ENCODE assay signal across 13 cellular contexts in the genomic region with DNA sequence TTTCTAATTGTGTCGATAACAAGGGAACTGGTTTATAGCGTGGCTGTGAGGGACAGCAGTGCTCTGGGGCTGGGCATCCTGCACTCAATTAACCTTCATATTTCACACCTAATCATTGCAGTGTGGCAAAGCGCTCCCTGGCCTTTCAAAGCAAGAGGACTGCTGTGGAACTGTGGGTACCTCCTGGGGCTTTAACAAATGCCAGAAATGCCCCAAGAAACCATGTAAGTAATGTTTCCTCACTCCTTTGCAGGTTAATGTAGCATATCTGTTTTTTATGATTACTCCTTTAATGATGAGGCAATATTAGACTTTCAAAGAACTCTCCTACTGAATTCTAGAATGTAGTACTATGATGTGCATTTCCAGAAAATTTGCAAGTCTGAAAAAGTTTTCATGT.
DNase-seq lines count a peak whose midpoint lies in the region; ATAC-seq and TF ChIP-seq lines count a peak whose summit lies in the region.
"Had no signal": no experiment of that assay in that cellular context is flagged by ENCODE, and none has a peak within 500 bp of the region (broad histone marks: within the 10 kb centered on the region; RNA-seq: fewer than 3 reads in every experiment).

No MANE protein-coding gene starts in this region.

- H3K4me1 ChIP-seq in GM23248 (ENCODE audit: insufficient read depth) (peaks cover 69% of the 10 kb centered on the region), stomach (peaks cover 0 to 63% (median 27%) of the 10 kb centered on the region in 4 donors)

- peak overlapping the region; percentile 71; the same call in 1 of the 2 replicates for H3K27ac ChIP-seq in GM23248
- peak overlapping the region; percentile 11 for H3K27ac ChIP-seq in VCaP
- peak overlapping the region in 3 of 5 donors; percentile 52 to 76 (median 62) for H3K27ac ChIP-seq in stomach
- H3K27ac ChIP-seq: PC-9 had no signal

- TF ChIP-seq POLR2A in stomach (IDR thresholded peaks at IDR 0.05), result no peak

- H3K9me3 ChIP-seq in GM23248 (ENCODE audit: low read depth) (no peaks in the 10 kb centered on the region), stomach (no peaks in the 10 kb centered on the region)

- TF ChIP-seq EP300 in stomach (IDR thresholded peaks at IDR 0.05), result no peak

- H3F3A ChIP-seq in GM23248 (ENCODE audit: insufficient read depth), result peaks cover 68% of the 10 kb centered on the region

- 83 to 88% methylated on average over 3 of the region's 3 CpGs for WGBS in GM23248 (ENCODE audit: low coverage in 1 of 2, low lambda C conversion rate in 2 of 2, missing lambda C conversion rate in 2 of 2), 2 experiments
- WGBS in stomach, 5 donors, result 69 to 83% (median 77%) methylated on average over 3 of the region's 3 CpGs

- H4K20me1 ChIP-seq in GM23248 (ENCODE audit: insufficient read depth), result no peaks in the 10 kb centered on the region

- H3K79me2 ChIP-seq in GM23248 (ENCODE audit: insufficient read depth), result peaks cover 14% of the 10 kb centered on the region

- H3K9ac ChIP-seq in GM23248, result no peak overlapping the region

- intact Hi-C loops in stomach (cut with DNase I; ENCODE audit: low total_unique reads), result no loop called here

- in situ Hi-C loops in GM23248 (cut with MboI), result no loop called here

- no peaks in the 10 kb centered on the region for H3K9me2 ChIP-seq in GM23248 (ENCODE audit: insufficient read depth)

- H3K4me3 ChIP-seq in GM23248 (no peak overlapping the region), stomach (no peak overlapping the region), H7 (ENCODE audit: insufficient read depth, low read depth, low read length) (no peak overlapping the region)
- H3K4me3 ChIP-seq: PC-9 had no signal

- H2AFZ ChIP-seq in GM23248, result no peak overlapping the region
- H2AFZ ChIP-seq: PC-9 had no signal

- no peaks in the 10 kb centered on the region for H3K27me3 ChIP-seq in GM23248 (replicated peaks; ENCODE audit: insufficient read depth)
- H3K27me3 ChIP-seq in stomach, result no peaks in the 10 kb centered on the region
- H3K27me3 ChIP-seq in H7 (ENCODE audit: control insufficient read depth, insufficient read depth, low read length), result no peaks in the 10 kb centered on the region

- H3K36me3 ChIP-seq in GM23248 (ENCODE audit: low read depth), result peaks cover 11% of the 10 kb centered on the region; the same call in 1 of the 2 replicates
- peaks cover 0 to 6% (median 0%) of the 10 kb centered on the region in 4 donors for H3K36me3 ChIP-seq in stomach
- no peaks in the 10 kb centered on the region for H3K36me3 ChIP-seq in H7 (replicated peaks; ENCODE audit: control insufficient read depth, insufficient read depth, low read length)

- no peak for ATAC-seq in GM18511 (IDR thresholded peaks at IDR 0.05; ENCODE audit: unreplicated experiment)

- DNase-seq in GM23248, result no peak
- peak; percentile 42 for DNase-seq in kidney glomerular epithelial cell (lab: John Stamatoyannopoulos, UW)
- DNase-seq in stomach, result no peak
- DNase-seq in stimulated activated CD4-positive, alpha-beta T cell treated with anti-CD3 and anti-CD28 coated beads, Interleukin-1b, Interleukin-23, amount 100 ng/mL, for 48 hours, result no peak
- DNase-seq in H7, result no peak
- DNase-seq: DMS 273 treated with DMSO at 0.1 percent for 48 hours, KG1, NCI-H1092 treated with DMSO at 0.1 percent for 48 hours, NCI-H1694 treated with DMSO at 0.1 percent for 48 hours, NCI-H345, PC-9 had no signal

- TF ChIP-seq CTCF in VCaP (conservative IDR thresholded peaks at IDR 0.05) (no peak), stomach (IDR thresholded peaks at IDR 0.05) (no peak)

- no peak overlapping the region for H3K4me2 ChIP-seq in GM23248 (ENCODE audit: unreplicated experiment)
- H3K4me2 ChIP-seq: PC-9 had no signal

Comparison
In these comparisons a context has a peak if more than half of its experiments do, and no peak if none do; other contexts are left out.
1. H3K27ac ChIP-seq: peak in every context shown above with its lines; median percentile 71 in GM23248; 62 in stomach; 11 in VCaP.